ENCODE assay signal across 1 cellular context in the genomic region with DNA sequence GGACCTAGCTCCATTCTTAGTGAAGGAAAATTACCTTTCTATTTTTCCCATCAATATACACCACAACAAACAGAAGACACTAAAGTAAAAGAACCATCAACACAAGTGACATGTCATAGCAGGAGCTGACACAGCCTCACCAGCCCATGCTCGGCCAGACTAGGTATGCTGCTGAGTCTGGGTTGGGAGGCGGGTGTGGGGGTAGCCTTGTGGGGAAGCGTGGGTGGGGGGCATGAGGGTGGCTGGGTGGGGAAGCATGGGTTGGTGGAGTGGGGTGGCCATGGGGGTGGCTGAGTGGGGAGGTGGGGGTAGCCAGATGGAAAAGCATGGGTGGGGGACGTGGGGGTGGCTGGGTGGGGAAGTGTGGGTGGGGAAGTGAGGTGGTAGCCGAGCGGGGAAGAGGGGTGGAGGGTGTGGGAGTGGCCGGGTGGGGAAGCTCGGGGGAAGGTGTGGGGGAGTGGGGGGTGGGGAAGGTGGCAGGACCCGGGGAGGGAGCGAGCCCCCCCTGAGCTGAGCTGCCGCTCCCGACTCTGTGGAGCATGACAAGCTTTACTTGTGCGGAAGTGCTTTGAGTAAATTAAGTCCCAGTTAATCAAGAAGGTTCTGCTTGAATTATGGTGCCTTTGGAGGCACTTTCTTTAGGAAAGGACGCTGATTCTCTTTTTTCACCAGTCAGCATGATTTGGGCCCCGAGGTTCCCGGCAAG.
TF ChIP-seq lines count a peak whose summit lies in the region.

No MANE protein-coding gene starts in this region.

TF ChIP-seq in HEK293, 187 proteins besides CTCF, POLR2A, EP300 and RAD21:
- no peak for TF ChIP-seq ZNF830 (tag by site-specific recombination; IDR thresholded peaks at IDR 0.05; ENCODE audit: low read depth)
- TF ChIP-seq EGR2 (tag by site-specific recombination; IDR thresholded peaks at IDR 0.05; ENCODE audit: low read depth): peak; percentile 65
- TF ChIP-seq, protein P1, sequence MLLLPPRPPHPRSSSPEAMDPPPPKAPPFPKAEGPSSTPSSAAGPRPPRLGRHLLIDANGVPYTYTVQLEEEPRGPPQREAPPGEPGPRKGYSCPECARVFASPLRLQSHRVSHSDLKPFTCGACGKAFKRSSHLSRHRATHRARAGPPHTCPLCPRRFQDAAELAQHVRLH (tag by site-specific recombination; IDR thresholded peaks at IDR 0.05): no peak
- TF ChIP-seq MZF1 (tag by site-specific recombination; IDR thresholded peaks at IDR 0.05; ENCODE audit: borderline replicate concordance): no peak
- TF ChIP-seq ZNF184 (tag by site-specific recombination; IDR thresholded peaks at IDR 0.05): no peak
- TF ChIP-seq ZNF791 (tag by site-specific recombination; IDR thresholded peaks at IDR 0.05): no peak
- no peak for TF ChIP-seq ZNF600 (tag by site-specific recombination; IDR thresholded peaks at IDR 0.05)
- no peak for TF ChIP-seq ZNF398 (tag by site-specific recombination; IDR thresholded peaks at IDR 0.05)
- no peak for TF ChIP-seq ZXDB (tag by site-specific recombination; IDR thresholded peaks at IDR 0.05)
- no peak for TF ChIP-seq ZBTB49 (tag by site-specific recombination; IDR thresholded peaks at IDR 0.05; ENCODE audit: low read depth)
- TF ChIP-seq ZFHX2 (tag by site-specific recombination; conservative IDR thresholded peaks at IDR 0.05): peak; percentile 60
- TF ChIP-seq ZNF670 (tag by site-specific recombination; IDR thresholded peaks at IDR 0.05; ENCODE audit: low read depth): no peak
- no peak for TF ChIP-seq ZNF747 (tag by site-specific recombination; IDR thresholded peaks at IDR 0.05)
- TF ChIP-seq PRDM6 (tag by site-specific recombination; IDR thresholded peaks at IDR 0.05): no peak
- no peak for TF ChIP-seq ZNF626 (tag by site-specific recombination; IDR thresholded peaks at IDR 0.05)
TF ChIP-seq in HEK293: peak in this region for 2.
